Comparison of ENCODE assay signal across 12 cellular contexts in genomic region chrX:129706395-129707072, GRCh38. TPM values are rescaled to one million over a fixed set of nuclear protein-coding genes. Genes with fewer than 3 reads are reported as not detected.
A peak's percentile ranks its signal among the peaks of the same experiment; 100 is the strongest.
DNase-seq lines count a peak whose midpoint lies in the region; ATAC-seq and TF ChIP-seq lines count a peak whose summit lies in the region.
"Had no signal": no experiment of that assay in that cellular context is flagged by ENCODE, and none has a peak within 500 bp of the region (broad histone marks: within the 10 kb centered on the region; RNA-seq: fewer than 3 reads in every experiment).

No MANE protein-coding gene starts in this region.

- H3K27ac ChIP-seq in PC-3 (ENCODE audit: low read length) (no peak overlapping the region), substantia nigra (ENCODE audit: low read depth, low read length, poor library complexity, severe bottlenecking) (peak overlapping the region; percentile 84)

- no peak overlapping the region for H3K4me3 ChIP-seq in PC-3 (ENCODE audit: low read length)

- no TSS peak for BruUV-seq in PC-3 (replicated peaks; lab: Mats Ljungman, UMichigan)

- H4K20me1 ChIP-seq in PC-3 (ENCODE audit: low read length): no peaks in the 10 kb centered on the region

- DNase-seq in HT1080 (ENCODE audit: low read depth) (peak; percentile 16), PC-3 (peak; percentile 30), globus pallidus (ENCODE audit: low spot score) (peak; percentile 87), substantia nigra (lab: John Stamatoyannopoulos, UW) (peak; percentile 15 to 90 (median 76)), GOT3 (lab: John Stamatoyannopoulos, UW) (no peak), middle frontal gyrus (ENCODE audit: extremely low spot score, low spot score) (no peak), iPS-NIHi7 (ENCODE audit: extremely low spot score) (no peak)
- DNase-seq in stimulated activated naive CD8-positive, alpha-beta T cell treated with anti-CD3 and anti-CD28 coated beads, Interleukin-15, Interleukin-2, amounts not matched to agents 100 U/mL and 50 U/mL, for 24 hours: no peak
- DNase-seq: NCI-H748 treated with DMSO at 0.1 percent for 48 hours; stimulated activated CD4-positive, alpha-beta T cell treated with anti-CD3 and anti-CD28 coated beads, Interleukin-2, amount 100 ng/mL, for 24 hours had no signal

- H3K4me2 ChIP-seq in PC-3 (ENCODE audit: low read length): no peak overlapping the region

- no peak overlapping the region for H2AFZ ChIP-seq in PC-3 (ENCODE audit: low read length)

- H3K9me3 ChIP-seq in PC-3 (ENCODE audit: low read length): no peaks in the 10 kb centered on the region

- no peak for TF ChIP-seq CTCF in PC-3 (conservative IDR thresholded peaks at IDR 0.05; ENCODE audit: low read depth, low read length)

- CTCF ChIA-PET in PC-3 (lab: Charles Lee): no interaction called here

- POLR2A ChIA-PET in PC-3 (lab: Charles Lee; ENCODE audit: unreplicated experiment): no interaction called here

- no peak for ATAC-seq in PC-3
- ATAC-seq in stimulated activated naive CD8-positive, alpha-beta T cell treated with anti-CD3 and anti-CD28 coated beads, Interleukin-15, Interleukin-2, amounts not matched to agents 100 U/mL and 50 U/mL, for 24 hours: no peak

- H3F3A ChIP-seq in PC-3 (ENCODE audit: low read length, unreplicated experiment): no peaks in the 10 kb centered on the region

- H3K4me1 ChIP-seq in PC-3 (ENCODE audit: insufficient read depth, low read length): no peaks in the 10 kb centered on the region

- no peaks in the 10 kb centered on the region for H3K27me3 ChIP-seq in PC-3 (ENCODE audit: low read length)

- no peaks in the 10 kb centered on the region for H3K36me3 ChIP-seq in PC-3 (ENCODE audit: low read depth, low read length)

- no peaks in the 10 kb centered on the region for H3K9me2 ChIP-seq in PC-3 (replicated peaks; ENCODE audit: low read length)

- H3K9ac ChIP-seq in PC-3 (ENCODE audit: low read length): no peak overlapping the region

- intact Hi-C loops in PC-3 (cut with micrococcal nuclease): no loop called here

- H3K79me2 ChIP-seq in PC-3 (ENCODE audit: low read length): no peaks in the 10 kb centered on the region

RNA-seq across cellular contexts. Expression of gene XPNPEP2, which starts 32.2 kb away (rescaled TPM):
- total RNA-seq in HT1080 (2014; rRNA removed; shearing (Covaris generic)): not detected in 2 replicates
- not detected in 2 replicates for polyA plus RNA-seq in HT1080 (2015; cell fraction: cytosol; rRNA removed)
- not detected in 2 replicates for polyA plus RNA-seq in HT1080 (2015; cell fraction: nucleus; rRNA removed)
- not detected in 2 replicates for total RNA-seq in PC-3 (2014; rRNA removed)
- total RNA-seq: epithelial cell of proximal tubule had no signal
- polyA plus RNA-seq: keratinocyte had no signal

RNA-seq across cellular contexts. Expression of gene APLN, which starts 51.8 kb away (rescaled TPM):
- total RNA-seq in HT1080 (2014; rRNA removed; shearing (Covaris generic)): 3.8 and 4.8 TPM in 2 replicates
- polyA plus RNA-seq in HT1080 (2015; cell fraction: cytosol; rRNA removed): 6.3 TPM in 2 replicates
- 3.5 and 4.5 TPM in 2 replicates for polyA plus RNA-seq in HT1080 (2015; cell fraction: nucleus; rRNA removed)
- total RNA-seq in PC-3 (2014; rRNA removed): 8.5 and 11.6 TPM in 2 replicates

Comparison
In these comparisons a context has a peak if more than half of its experiments do, and no peak if none do; other contexts are left out.
1. DNase-seq: peak in HT1080 (single experiment), PC-3 (single experiment), globus pallidus (single experiment) and substantia nigra (49 of 49); none in stimulated activated naive CD8-positive, alpha-beta T cell treated with anti-CD3 and anti-CD28 coated beads, Interleukin-15, Interleukin-2, amounts not matched to agents 100 U/mL and 50 U/mL, for 24 hours (single experiment), GOT3 (single experiment), middle frontal gyrus (single experiment) and iPS-NIHi7 (single experiment).